Comparison of ENCODE assay signal across 17 cellular contexts in the genomic region with DNA sequence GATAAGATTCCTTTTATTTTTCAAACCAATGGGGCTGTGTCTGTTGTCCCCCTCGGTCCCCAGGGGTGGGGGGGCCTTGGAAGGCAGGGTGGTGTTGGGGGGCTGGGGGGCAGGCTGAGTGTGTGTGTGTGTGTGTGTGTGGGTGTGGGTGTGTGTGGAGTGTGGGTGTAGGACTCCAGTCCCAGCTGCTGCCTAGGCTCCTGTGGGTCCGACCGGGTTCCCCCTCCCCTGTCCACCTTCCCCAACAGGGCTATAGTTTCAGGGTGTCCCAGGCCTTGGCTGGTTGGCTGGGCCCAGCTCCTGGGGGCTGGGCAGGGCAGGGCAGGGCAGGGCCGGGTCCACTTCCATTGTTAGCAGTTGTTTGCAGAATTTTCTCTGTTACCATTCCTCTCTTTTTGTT. TPM values are rescaled to one million over a fixed set of nuclear protein-coding genes. Genes with fewer than 3 reads are reported as not detected.
A peak's percentile ranks its signal among the peaks of the same experiment; 100 is the strongest.
DNase-seq lines count a peak whose midpoint lies in the region; ATAC-seq and TF ChIP-seq lines count a peak whose summit lies in the region.
"Had no signal": no experiment of that assay in that cellular context is flagged by ENCODE, and none has a peak within 500 bp of the region (broad histone marks: within the 10 kb centered on the region; RNA-seq: fewer than 3 reads in every experiment).

No MANE protein-coding gene starts in this region.

- peak overlapping the region; percentile 84 for H3K27ac ChIP-seq in thymus (ENCODE audit: low read depth)
- peak overlapping the region in 2 of 4 donors; percentile 97 to 98 for H3K27ac ChIP-seq in transverse colon
- H3K27ac ChIP-seq: SK-N-MC had no signal

- TF ChIP-seq CTCF in natural killer cell (IDR thresholded peaks at IDR 0.05) (no peak), transverse colon (IDR thresholded peaks at IDR 0.05) (no peak)

- H3K9me3 ChIP-seq in thymus (ENCODE audit: control insufficient read depth), result no peaks in the 10 kb centered on the region
- H3K9me3 ChIP-seq in transverse colon, result no peaks in the 10 kb centered on the region

- peak overlapping the region; percentile 21 for H3K4me3 Mint-ChIP-seq in activated CD4-positive, alpha-beta T cell treated with anti-CD3 and anti-CD28 coated beads, Interleukin-2, amount 10 ng/mL, durations not matched to agents 7 days and 5 days
- H3K4me3 Mint-ChIP-seq in activated T-helper 17 cell treated with anti-CD3 and anti-CD28 coated beads, Interleukin-2, amount 50 U/mL, for 72 hours, result peak overlapping the region; percentile 20
- H3K4me3 Mint-ChIP-seq in natural killer cell, result no peak overlapping the region

- H3K27me3 ChIP-seq in thymus (ENCODE audit: control insufficient read depth, insufficient read depth), result no peaks in the 10 kb centered on the region
- no peaks in the 10 kb centered on the region for H3K27me3 ChIP-seq in transverse colon

- H3K4me1 ChIP-seq in thymus (ENCODE audit: control insufficient read depth, insufficient read depth, low read length) (peaks cover 21% of the 10 kb centered on the region), transverse colon (peaks cover 16 to 46% (median 31%) of the 10 kb centered on the region in 4 donors)

- no peaks in the 10 kb centered on the region for H3K27me3 Mint-ChIP-seq in activated CD4-positive, alpha-beta T cell treated with anti-CD3 and anti-CD28 coated beads, Interleukin-2, amount 10 ng/mL, durations not matched to agents 7 days and 5 days
- H3K27me3 Mint-ChIP-seq in activated T-helper 17 cell treated with anti-CD3 and anti-CD28 coated beads, Interleukin-2, amount 50 U/mL, for 72 hours, result no peaks in the 10 kb centered on the region
- H3K27me3 Mint-ChIP-seq in natural killer cell (ENCODE audit: low read depth in 2 of 2), result peaks cover 0 to 3% of the 10 kb centered on the region in 2 donors

- WGBS in thymus, result 91% methylated on average over 4 of the region's 4 CpGs
- WGBS in transverse colon (ENCODE audit: low coverage in 1 of 2), 2 donors, result 59 to 82% methylated on average over 2 to 4 of the region's 4 CpGs

- peak overlapping the region; percentile 91 for H3K27ac Mint-ChIP-seq in activated CD4-positive, alpha-beta T cell treated with anti-CD3 and anti-CD28 coated beads, Interleukin-2, amount 10 ng/mL, durations not matched to agents 7 days and 5 days
- no peak overlapping the region for H3K27ac Mint-ChIP-seq in activated T-helper 17 cell treated with anti-CD3 and anti-CD28 coated beads, Interleukin-2, amount 50 U/mL, for 72 hours
- H3K27ac Mint-ChIP-seq in natural killer cell, result peak overlapping the region; percentile 57 to 61

- in situ Hi-C loops in transverse colon (cut with MboI; ENCODE audit: low pct_ligation_motif_present in 1 of 4, low pct_unique_long_range_greater_than_20kb in 1 of 4, low sequenced_read_pairs in 3 of 4), result no loop called here

- ATAC-seq in activated T-helper 17 cell treated with anti-CD3 and anti-CD28 coated beads, Interleukin-2, amount 50 U/mL, for 72 hours (replicated peaks), result no peak
- ATAC-seq in natural killer cell, result no peak

- peaks cover 24% of the 10 kb centered on the region for H3K36me3 Mint-ChIP-seq in activated CD4-positive, alpha-beta T cell treated with anti-CD3 and anti-CD28 coated beads, Interleukin-2, amount 10 ng/mL, durations not matched to agents 7 days and 5 days (ENCODE audit: low read depth)
- peaks cover 41% of the 10 kb centered on the region for H3K36me3 Mint-ChIP-seq in activated T-helper 17 cell treated with anti-CD3 and anti-CD28 coated beads, Interleukin-2, amount 50 U/mL, for 72 hours (ENCODE audit: low read depth)
- no peaks in the 10 kb centered on the region for H3K36me3 Mint-ChIP-seq in natural killer cell

- H3K4me3 ChIP-seq in thymus (ENCODE audit: low read length) (no peak overlapping the region), transverse colon (no peak overlapping the region)
- H3K4me3 ChIP-seq: SK-N-MC had no signal

- CTCF ChIA-PET in activated CD4-positive, alpha-beta T cell treated with anti-CD3 and anti-CD28 coated beads, Interleukin-2, amount 10 ng/mL, durations not matched to agents 7 days and 5 days (lab: Charles Lee), result interaction anchor here (1.6 to 4.7 kb wide), 5 partner anchors 8 to 22 kb away, joined by 4 to 21 read pairs (median 8); no protein-coding TSS in a partner anchor

- peaks cover 4% of the 10 kb centered on the region for H3K36me3 ChIP-seq in thymus (ENCODE audit: control insufficient read depth, insufficient read depth)
- H3K36me3 ChIP-seq in transverse colon, result no peaks in the 10 kb centered on the region

- DNase-seq in activated CD4-positive, alpha-beta T cell treated with anti-CD3 and anti-CD28 coated beads, Interleukin-2, amount 10 ng/mL, durations not matched to agents 7 days and 5 days, result no peak
- no peak for DNase-seq in activated CD4-positive, alpha-beta T cell treated with anti-CD3 and anti-CD28 coated beads for 1 hour
- DNase-seq in natural killer cell (no peak), NCI-H1417 treated with DMSO at 0.1 percent for 48 hours (lab: John Stamatoyannopoulos, UW) (no peak), transverse colon (no peak)
- DNase-seq in activated CD4-positive, CD25-positive, alpha-beta regulatory T cell treated with anti-CD3 and anti-CD28 coated beads, Interleukin-2, amount 50 U/mL, for 72 hours, result no peak
- DNase-seq: activated effector memory CD4-positive, alpha-beta T cell treated with Interleukin-2 at 50 U/mL for 16 hours; DMS 273 treated with DMSO at 0.1 percent for 48 hours; NCI-H1048; NCI-H226; stimulated activated CD4-positive, alpha-beta T cell treated with anti-CD3 and anti-CD28 coated beads, Interleukin-4, amount 100 ng/mL, for 1 hour had no signal

- peaks cover 48% of the 10 kb centered on the region for H3K4me1 Mint-ChIP-seq in activated CD4-positive, alpha-beta T cell treated with anti-CD3 and anti-CD28 coated beads, Interleukin-2, amount 10 ng/mL, durations not matched to agents 7 days and 5 days
- peaks cover 22% of the 10 kb centered on the region for H3K4me1 Mint-ChIP-seq in activated T-helper 17 cell treated with anti-CD3 and anti-CD28 coated beads, Interleukin-2, amount 50 U/mL, for 72 hours
- peaks cover 29% of the 10 kb centered on the region in 2 donors for H3K4me1 Mint-ChIP-seq in natural killer cell

- TF ChIP-seq EP300 in transverse colon (IDR thresholded peaks at IDR 0.05; ENCODE audit: low read depth), result no peak

- TF ChIP-seq POLR2A in transverse colon (IDR thresholded peaks at IDR 0.05), result no peak

- H3K9me3 Mint-ChIP-seq in activated CD4-positive, alpha-beta T cell treated with anti-CD3 and anti-CD28 coated beads, Interleukin-2, amount 10 ng/mL, durations not matched to agents 7 days and 5 days, result no peaks in the 10 kb centered on the region
- no peaks in the 10 kb centered on the region for H3K9me3 Mint-ChIP-seq in activated T-helper 17 cell treated with anti-CD3 and anti-CD28 coated beads, Interleukin-2, amount 50 U/mL, for 72 hours
- no peaks in the 10 kb centered on the region for H3K9me3 Mint-ChIP-seq in natural killer cell

- POLR2A ChIA-PET in activated CD4-positive, alpha-beta T cell treated with anti-CD3 and anti-CD28 coated beads, Interleukin-2, amount 10 ng/mL, durations not matched to agents 7 days and 5 days (lab: Charles Lee), result no interaction called here

- intact Hi-C loops in natural killer cell (cut with micrococcal nuclease) (no loop called here), transverse colon (cut with DNase I; ENCODE audit: low total_unique reads) (no loop called here)

RNA-seq across cellular contexts. Expression of gene NFX1, which starts 2.1 kb away (rescaled TPM):
- total RNA-seq in activated CD4-positive, alpha-beta T cell treated with anti-CD3 and anti-CD28 coated beads, Interleukin-2, amount 10 ng/mL, durations not matched to agents 7 days and 5 days, result 10 to 100 TPM; 33.7 to 35.6 TPM
- total RNA-seq in activated T-helper 17 cell treated with anti-CD3 and anti-CD28 coated beads, Interleukin-2, amount 50 U/mL, for 72 hours, result 10 to 100 TPM; 32.0 to 56.5 TPM
- total RNA-seq in natural killer cell, result 10 to 100 TPM; 33.0 to 38.8 (median 38.5) TPM
- 15.5 TPM for polyA plus RNA-seq in thymus
- 10 to 100 TPM; 17.7 to 61.6 (median 50.2) TPM for total RNA-seq in transverse colon

RNA-seq across cellular contexts. Expression of gene CHMP5, which starts 23.4 kb away (rescaled TPM):
- total RNA-seq in activated CD4-positive, alpha-beta T cell treated with anti-CD3 and anti-CD28 coated beads, Interleukin-2, amount 10 ng/mL, durations not matched to agents 7 days and 5 days, result 100 to 1,000 TPM in 1 of 2 experiments, 10 to 100 TPM in 1; 91.0 to 100 TPM
- total RNA-seq in activated T-helper 17 cell treated with anti-CD3 and anti-CD28 coated beads, Interleukin-2, amount 50 U/mL, for 72 hours, result 10 to 100 TPM; 54.7 to 70.0 TPM
- 10 to 100 TPM; 21.3 to 24.5 (median 24.0) TPM for total RNA-seq in natural killer cell
- polyA plus RNA-seq in thymus, result 118 TPM
- total RNA-seq in transverse colon, result 100 to 1,000 TPM in 1 of 4 donors, 10 to 100 TPM in 3; 23.3 to 100 (median 56.5) TPM

RNA-seq across cellular contexts. Expression of gene BAG1, which starts 23.7 kb away (rescaled TPM):
- total RNA-seq in activated CD4-positive, alpha-beta T cell treated with anti-CD3 and anti-CD28 coated beads, Interleukin-2, amount 10 ng/mL, durations not matched to agents 7 days and 5 days, result 10 to 100 TPM; 62.3 to 72.2 TPM
- 10 to 100 TPM; 41.2 to 95.2 TPM for total RNA-seq in activated T-helper 17 cell treated with anti-CD3 and anti-CD28 coated beads, Interleukin-2, amount 50 U/mL, for 72 hours
- total RNA-seq in natural killer cell (100 to 1,000 TPM in 1 of 3 donors, 10 to 100 TPM in 2; 83.4 to 102 (median 93.4) TPM), transverse colon (100 to 1,000 TPM in 3 of 4 donors, 10 to 100 TPM in 1; 73.2 to 185 (median 131) TPM)
- 88.8 TPM for polyA plus RNA-seq in thymus

RNA-seq across cellular contexts. Expression of gene SPINK4, which starts 48.3 kb away (rescaled TPM):
- not detected for total RNA-seq in activated CD4-positive, alpha-beta T cell treated with anti-CD3 and anti-CD28 coated beads, Interleukin-2, amount 10 ng/mL, durations not matched to agents 7 days and 5 days
- not detected for total RNA-seq in activated T-helper 17 cell treated with anti-CD3 and anti-CD28 coated beads, Interleukin-2, amount 50 U/mL, for 72 hours
- total RNA-seq in natural killer cell (not detected), transverse colon (10 to 100 TPM in 1 of 4 donors, 1 to 10 TPM in 1, not detected in 2; 6.6 to 77.8 TPM)
- 2.1 TPM for polyA plus RNA-seq in thymus
- total RNA-seq: bronchial epithelial cell, mononuclear cell, renal cortical epithelial cell had no signal
